25 cellular contexts compared by ENCODE assay signal in genomic region chr5:177604116-177604521, GRCh38.
"Had no signal": no experiment of that assay in that cellular context is flagged by ENCODE, and none has a peak within 500 bp of the region (broad histone marks: within the 10 kb centered on the region; RNA-seq: fewer than 3 reads in every experiment).

No MANE protein-coding gene starts in this region.

- H3K4me3 ChIP-seq: esophagus squamous epithelium, mucosa of descending colon, right lobe of liver, skin epidermis, transverse colon had no signal

- H3K27me3 ChIP-seq: esophagus squamous epithelium, right lobe of liver, transverse colon had no signal

- H3K36me3 ChIP-seq: right lobe of liver, transverse colon had no signal

- H3K27ac ChIP-seq: epithelial cell of prostate, esophagus squamous epithelium, right lobe of liver, skin epidermis had no signal

- FAIRE-seq: bronchial epithelial cell, colon, endometrium, islet of Langerhans had no signal

- ATAC-seq: activated CD4-positive, alpha-beta T cell treated with anti-CD3 and anti-CD28 coated beads for 36 hours; activated CD8-positive, alpha-beta memory T cell treated with anti-CD3 and anti-CD28 coated beads, Interleukin-2, amount 10 ng/mL, durations not matched to agents 7 days and 5 days; activated CD8-positive, alpha-beta T cell treated with anti-CD3 and anti-CD28 coated beads, Interleukin-2, amount 10 ng/mL, durations not matched to agents 7 days and 5 days; left ventricle myocardium superior; mucosa of descending colon; natural killer cell treated with Interleukin-12 subunit alpha and Interleukin-12 subunit beta and Interleukin-15 and Interleukin-18, amount 100 ng/mL, for 72 hours; right lobe of liver; stimulated activated naive B cell treated with anti-CD40 and anti-IgM and Interleukin-4, amounts not matched to agents 10 μg/mL and 1 μg/mL and 100 μg/mL, for 72 hours had no signal

- H3K9me3 ChIP-seq: esophagus squamous epithelium, mucosa of descending colon, right lobe of liver, transverse colon had no signal

- DNase-seq: activated B cell treated with CpG ODN at 0.5 μM for 24 hours; activated CD4-positive, alpha-beta T cell treated with anti-CD3 and anti-CD28 coated beads for 36 hours; activated CD8-positive, alpha-beta T cell treated with anti-CD3 and anti-CD28 coated beads, Interleukin-2, amount 10 ng/mL, durations not matched to agents 7 days and 5 days; activated effector memory CD4-positive, alpha-beta T cell treated with Interleukin-2 at 50 U/mL for 16 hours; activated naive CD4-positive, alpha-beta T cell treated with Interleukin-2 at 50 U/mL for 16 hours; anterior cingulate cortex; dermis blood vessel endothelial cell; effector CD8-positive, alpha-beta T cell; esophagus squamous epithelium; foreskin melanocyte; left ventricle myocardium superior; stimulated activated CD4-positive, alpha-beta T cell treated with anti-CD3 and anti-CD28 coated beads, Interleukin-4, amount 100 ng/mL, for 24 hours; stimulated activated naive B cell treated with anti-CD40 and anti-IgM and Interleukin-4, amounts not matched to agents 10 μg/mL and 1 μg/mL and 100 μg/mL, for 72 hours; T-helper 1 cell; transverse colon had no signal
